ENCODE assay signal across 17 cellular contexts in the genomic region with DNA sequence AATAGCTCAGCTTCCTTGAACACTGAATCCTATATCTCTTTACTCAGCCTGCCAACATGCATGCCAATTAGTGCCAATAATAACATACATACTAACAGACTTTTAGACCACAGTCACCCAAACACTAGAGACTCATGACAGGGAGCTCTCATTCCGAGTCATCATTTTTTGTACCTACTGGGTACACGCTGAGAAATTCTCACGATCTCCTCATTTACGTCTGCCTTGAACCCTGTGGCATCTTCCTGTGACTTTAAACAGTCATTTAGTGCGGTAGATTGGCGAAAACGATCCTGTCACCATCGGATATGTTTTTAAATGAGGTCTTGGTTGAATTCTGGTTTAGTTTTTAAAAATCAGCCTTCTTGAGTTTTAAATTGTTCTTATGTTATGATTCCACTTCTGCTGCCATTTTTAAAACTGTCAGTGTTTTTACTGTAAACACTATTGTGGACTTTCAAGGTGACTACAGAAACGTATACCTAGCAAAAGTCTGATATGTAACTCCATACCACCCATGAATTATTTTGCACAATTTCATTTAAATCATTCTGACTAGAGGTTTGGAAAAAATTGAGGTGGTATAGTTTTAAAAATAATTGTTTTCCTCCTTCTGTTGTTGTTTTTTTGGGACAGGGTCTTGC.
DNase-seq lines count a peak whose midpoint lies in the region; ATAC-seq and FAIRE-seq lines count a peak whose summit lies in the region.
"Had no signal": no experiment of that assay in that cellular context is flagged by ENCODE, and none has a peak within 500 bp of the region (broad histone marks: within the 10 kb centered on the region; RNA-seq: fewer than 3 reads in every experiment).

No MANE protein-coding gene starts in this region.

- no peak for ATAC-seq in GM21723 (IDR thresholded peaks at IDR 0.05; ENCODE audit: unreplicated experiment)
- ATAC-seq in HG03565 (IDR thresholded peaks at IDR 0.05; ENCODE audit: unreplicated experiment): no peak

- no peak for FAIRE-seq in RCC 7860 (lab: Jason Lieb, UNC)
- FAIRE-seq: A204.1, G401.6, GM12891, H1 had no signal

- peak; percentile 4 for DNase-seq in stimulated activated CD4-positive, alpha-beta T cell treated with anti-CD3 and anti-CD28 coated beads, Interleukin-1b, Interleukin-23, amount 100 ng/mL, for 48 hours
- no peak for DNase-seq in stimulated activated CD4-positive, alpha-beta T cell treated with anti-CD3 and anti-CD28 coated beads, Interleukin-4, amount 100 ng/mL, for 24 hours
- DNase-seq in M059J (ENCODE audit: low read depth) (peak; percentile 48), astrocyte of the hippocampus (ENCODE audit: low read depth, low spot score) (peak; percentile 56), RCC 7860 (ENCODE audit: low spot score) (no peak)
- DNase-seq: C1 segment of cervical spinal cord; Calu3; CD4-positive, alpha-beta T cell; DMS 273 treated with DMSO at 0.1 percent for 48 hours; HCEC 1CT; HFFc6 had no signal

Comparison
In these comparisons a context has a peak if more than half of its experiments do, and no peak if none do; other contexts are left out.
1. DNase-seq: peak in stimulated activated CD4-positive, alpha-beta T cell treated with anti-CD3 and anti-CD28 coated beads, Interleukin-1b, Interleukin-23, amount 100 ng/mL, for 48 hours (single experiment), M059J (single experiment) and astrocyte of the hippocampus (single experiment); none in stimulated activated CD4-positive, alpha-beta T cell treated with anti-CD3 and anti-CD28 coated beads, Interleukin-4, amount 100 ng/mL, for 24 hours (single experiment) and RCC 7860 (single experiment).